In the genomic region with DNA sequence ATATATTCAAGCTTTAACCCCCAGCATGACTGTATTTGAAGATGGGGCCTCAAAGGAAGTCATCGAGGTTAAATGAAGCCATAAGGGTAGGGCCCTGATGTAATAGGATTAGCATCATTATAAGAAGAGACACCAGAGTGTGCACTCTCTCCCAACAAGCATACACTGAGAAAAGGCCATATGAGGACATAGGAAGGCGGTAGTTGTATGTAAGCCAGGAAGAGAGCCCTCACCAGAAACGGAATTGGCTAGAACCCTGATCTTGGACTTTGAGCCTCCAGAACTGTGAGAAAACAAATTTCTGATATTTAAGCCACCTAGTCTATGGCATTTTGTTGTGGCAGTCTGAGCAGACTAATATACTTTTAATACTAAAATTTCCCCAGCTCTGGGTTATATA, we compare ENCODE assay signal across 16 cellular contexts.
"Had no signal": no experiment of that assay in that cellular context is flagged by ENCODE, and none has a peak within 500 bp of the region (broad histone marks: within the 10 kb centered on the region; RNA-seq: fewer than 3 reads in every experiment).

No MANE protein-coding gene starts in this region.

- H3K4me1 Mint-ChIP-seq: activated CD4-positive, alpha-beta T cell treated with anti-CD3 and anti-CD28 coated beads, Interleukin-2, amount 10 ng/mL, durations not matched to agents 7 days and 5 days; memory B cell had no signal

- ATAC-seq: activated CD8-positive, alpha-beta T cell treated with anti-CD3 and anti-CD28 coated beads, Interleukin-2, amount 10 ng/mL, durations not matched to agents 7 days and 5 days; activated naive CD8-positive, alpha-beta T cell treated with anti-CD3 and anti-CD28 coated beads, Interleukin-2, amount 50 U/mL, for 24 hours; left colon; natural killer cell treated with Interleukin-12 subunit alpha and Interleukin-12 subunit beta and Interleukin-15 and Interleukin-18, amount 100 ng/mL, for 72 hours had no signal

- H3K4me3 Mint-ChIP-seq: activated CD4-positive, alpha-beta T cell treated with anti-CD3 and anti-CD28 coated beads, Interleukin-2, amount 10 ng/mL, durations not matched to agents 7 days and 5 days; activated CD8-positive, alpha-beta T cell treated with anti-CD3 and anti-CD28 coated beads, Interleukin-2, amount 10 ng/mL, durations not matched to agents 7 days and 5 days; activated naive CD8-positive, alpha-beta T cell treated with anti-CD3 and anti-CD28 coated beads, Interleukin-2, amount 50 U/mL, for 24 hours; activated T-helper 1 cell treated with anti-CD3 and anti-CD28 coated beads, Interleukin-12 subunit alpha, Interleukin-12 subunit beta, Interleukin-2, Interleukin-4 antibody, amounts not matched to agents 30 ng/mL and 10 ng/mL and 1 ng/mL, durations not matched to agents 14 hours and 24 hours and 36 hours; dendritic cell treated with granulocyte-macrophage colony-stimulating factor and Interleukin-4, amounts not matched to agents 40 ng/mL and 50 ng/mL, for 4 days; memory B cell; natural killer cell treated with Interleukin-12 subunit alpha and Interleukin-12 subunit beta and Interleukin-15 and Interleukin-18, amount 100 ng/mL, for 72 hours; stimulated activated naive CD8-positive, alpha-beta T cell treated with anti-CD3 and anti-CD28 coated beads, Interleukin-15, Interleukin-2, amounts not matched to agents 100 ng/mL and 50 ng/mL, for 24 hours had no signal

- H3K9me3 Mint-ChIP-seq: activated CD4-positive, alpha-beta T cell treated with anti-CD3 and anti-CD28 coated beads, Interleukin-2, amount 10 ng/mL, durations not matched to agents 7 days and 5 days; activated naive CD8-positive, alpha-beta T cell treated with anti-CD3 and anti-CD28 coated beads, Interleukin-2, amount 50 U/mL, for 24 hours; activated T-helper 1 cell treated with anti-CD3 and anti-CD28 coated beads, Interleukin-12 subunit alpha, Interleukin-12 subunit beta, Interleukin-2, Interleukin-4 antibody, amounts not matched to agents 30 ng/mL and 10 ng/mL and 1 ng/mL, durations not matched to agents 14 hours and 24 hours and 36 hours; dendritic cell treated with granulocyte-macrophage colony-stimulating factor and Interleukin-4, amounts not matched to agents 40 ng/mL and 50 ng/mL, for 4 days; memory B cell; stimulated activated naive CD8-positive, alpha-beta T cell treated with anti-CD3 and anti-CD28 coated beads, Interleukin-15, Interleukin-2, amounts not matched to agents 100 ng/mL and 50 ng/mL, for 24 hours had no signal

- H3K27ac Mint-ChIP-seq: activated CD4-positive, alpha-beta T cell treated with anti-CD3 and anti-CD28 coated beads, Interleukin-2, amount 10 ng/mL, durations not matched to agents 7 days and 5 days; activated CD8-positive, alpha-beta T cell treated with anti-CD3 and anti-CD28 coated beads, Interleukin-2, amount 10 ng/mL, durations not matched to agents 7 days and 5 days; activated naive CD8-positive, alpha-beta T cell treated with anti-CD3 and anti-CD28 coated beads, Interleukin-2, amount 50 U/mL, for 24 hours; activated T-helper 1 cell treated with anti-CD3 and anti-CD28 coated beads, Interleukin-12 subunit alpha, Interleukin-12 subunit beta, Interleukin-2, Interleukin-4 antibody, amounts not matched to agents 30 ng/mL and 10 ng/mL and 1 ng/mL, durations not matched to agents 14 hours and 24 hours and 36 hours; dendritic cell treated with granulocyte-macrophage colony-stimulating factor and Interleukin-4, amounts not matched to agents 40 ng/mL and 50 ng/mL, for 4 days; memory B cell; natural killer cell treated with Interleukin-12 subunit alpha and Interleukin-12 subunit beta and Interleukin-15 and Interleukin-18, amount 100 ng/mL, for 72 hours; stimulated activated naive CD8-positive, alpha-beta T cell treated with anti-CD3 and anti-CD28 coated beads, Interleukin-15, Interleukin-2, amounts not matched to agents 100 ng/mL and 50 ng/mL, for 24 hours had no signal

- DNase-seq: activated CD4-positive, alpha-beta T cell treated with anti-CD3 and anti-CD28 coated beads, Interleukin-2, amount 10 ng/mL, durations not matched to agents 7 days and 5 days; activated CD4-positive, CD25-positive, alpha-beta regulatory T cell treated with anti-CD3 and anti-CD28 coated beads, Interleukin-2, amount 50 U/mL, for 72 hours; activated CD8-positive, alpha-beta T cell treated with anti-CD3 and anti-CD28 coated beads, Interleukin-2, amount 10 ng/mL, durations not matched to agents 7 days and 5 days; activated gamma-delta T cell; activated naive CD4-positive, alpha-beta T cell treated with anti-CD3 and anti-CD28 coated beads, Interleukin-2, amount 50 U/mL, for 16 hours; activated naive CD8-positive, alpha-beta T cell treated with anti-CD3 and anti-CD28 coated beads, Interleukin-2, amount 50 U/mL, for 24 hours; effector CD4-positive, alpha-beta T cell; foreskin fibroblast; left colon; stimulated activated CD4-positive, alpha-beta T cell treated with anti-CD3 and anti-CD28 coated beads, Interleukin-4, amount 100 ng/mL, for 4 hours; tibial artery had no signal

- H3K27me3 Mint-ChIP-seq: activated CD4-positive, alpha-beta T cell treated with anti-CD3 and anti-CD28 coated beads, Interleukin-2, amount 10 ng/mL, durations not matched to agents 7 days and 5 days; activated naive CD8-positive, alpha-beta T cell treated with anti-CD3 and anti-CD28 coated beads, Interleukin-2, amount 50 U/mL, for 24 hours; dendritic cell treated with granulocyte-macrophage colony-stimulating factor and Interleukin-4, amounts not matched to agents 40 ng/mL and 50 ng/mL, for 4 days; memory B cell had no signal
